ENCODE assay signal across 8 cellular contexts in genomic region chr17:7842380-7842949, GRCh38. TPM values are rescaled to one million over a fixed set of nuclear protein-coding genes. Genes with fewer than 3 reads are reported as not detected.
DNase-seq lines count a peak whose midpoint lies in the region; ATAC-seq and TF ChIP-seq lines count a peak whose summit lies in the region.

No MANE protein-coding gene starts in this region.

- peaks cover 48% of the 10 kb centered on the region for H3K4me1 ChIP-seq in effector memory CD4-positive, alpha-beta T cell (ENCODE audit: control insufficient read depth, insufficient read depth, low read length, poor library complexity, severe bottlenecking)

- DNase-seq in CD14-positive monocyte (ENCODE audit: low spot score), result peak; percentile 98
- DNase-seq in MV-4-11 (lab: John Stamatoyannopoulos, UW), result peak; percentile 67
- DNase-seq in activated CD8-positive, alpha-beta T cell treated with anti-CD3 and anti-CD28 coated beads for 36 hours, result peak; percentile 98
- peak; percentile 96 to 98 (median 97) for DNase-seq in effector memory CD4-positive, alpha-beta T cell
- peak; percentile 94 for DNase-seq in mesenteric fat pad (ENCODE audit: low spot score)
- DNase-seq in stimulated activated CD8-positive, alpha-beta memory T cell treated with anti-CD3 and anti-CD28 coated beads, Interleukin-15, amount 100 ng/mL, for 24 hours (ENCODE audit: low read depth), result peak; percentile 79
- no peak for DNase-seq in NCI-H1930 (lab: John Stamatoyannopoulos, UW)

- ATAC-seq in GM21423 (IDR thresholded peaks at IDR 0.05; ENCODE audit: unreplicated experiment), result peak; percentile 29
- peak; percentile 35 for ATAC-seq in activated CD8-positive, alpha-beta T cell treated with anti-CD3 and anti-CD28 coated beads for 36 hours

- H3K9me3 Mint-ChIP-seq in CD14-positive monocyte, result peaks cover 0 to 5% (median 0%) of the 10 kb centered on the region in 7 donors
- no peaks in the 10 kb centered on the region for H3K9me3 Mint-ChIP-seq in activated CD8-positive, alpha-beta T cell treated with anti-CD3 and anti-CD28 coated beads for 36 hours

- POLR2A ChIA-PET in activated CD8-positive, alpha-beta T cell treated with anti-CD3 and anti-CD28 coated beads for 36 hours (lab: Charles Lee), result interaction anchor here (0.6 to 6.6 kb wide), 14 partner anchors 8 to 406 kb away, joined by 3 to 35 read pairs (median 4); partner anchors contain the start of genes CNTROB, NAA38, RNF227 and TMEM88

- peak overlapping the region; percentile 100 for H3K27ac ChIP-seq in effector memory CD4-positive, alpha-beta T cell (ENCODE audit: insufficient read depth, low read length, poor library complexity, severe bottlenecking)

- H3K9me3 ChIP-seq in effector memory CD4-positive, alpha-beta T cell (ENCODE audit: control insufficient read depth, low read length), result no peaks in the 10 kb centered on the region

- H3K27me3 Mint-ChIP-seq in CD14-positive monocyte (ENCODE audit: low read depth in 3 of 3), result peaks cover 0 to 14% (median 6%) of the 10 kb centered on the region in 3 donors
- no peaks in the 10 kb centered on the region for H3K27me3 Mint-ChIP-seq in activated CD8-positive, alpha-beta T cell treated with anti-CD3 and anti-CD28 coated beads for 36 hours

- H3K36me3 ChIP-seq in effector memory CD4-positive, alpha-beta T cell (ENCODE audit: control insufficient read depth, insufficient read depth, low read length), result peaks cover 28% of the 10 kb centered on the region

- CTCF ChIA-PET in activated CD8-positive, alpha-beta T cell treated with anti-CD3 and anti-CD28 coated beads for 36 hours (lab: Charles Lee), result interaction anchor here (1.0 to 1.8 kb wide), 3 partner anchors 7 to 15 kb away, joined by 3 to 5 read pairs (median 5); partner anchors contain the start of genes CYB5D1 and NAA38

- intact Hi-C loops in CD14-positive monocyte (cut with micrococcal nuclease), result loop anchor here (2.0 to 5.0 kb wide), 6 partner anchors 14 to 360 kb away; partner anchors contain the start of genes CD68 (in 2 of the 2), NAA38 (in 2 of the 2), CNTROB (in 1 of the 2) and POLR2A (in 1 of the 2)
- intact Hi-C loops in activated CD8-positive, alpha-beta T cell treated with anti-CD3 and anti-CD28 coated beads for 36 hours (cut with micrococcal nuclease), result loop anchor here (2.0 to 5.0 kb wide), 2 partner anchors 14 to 45 kb away; partner anchors contain the start of genes CHD3 and NAA38

- peak overlapping the region; percentile 98 to 99 for H3K4me3 Mint-ChIP-seq in CD14-positive monocyte
- peak overlapping the region; percentile 83 for H3K4me3 Mint-ChIP-seq in activated CD8-positive, alpha-beta T cell treated with anti-CD3 and anti-CD28 coated beads for 36 hours

- H3K36me3 Mint-ChIP-seq in CD14-positive monocyte, result peaks cover 37 to 52% of the 10 kb centered on the region in 2 donors
- peaks cover 42% of the 10 kb centered on the region for H3K36me3 Mint-ChIP-seq in activated CD8-positive, alpha-beta T cell treated with anti-CD3 and anti-CD28 coated beads for 36 hours (ENCODE audit: low read depth)

- H3K27me3 ChIP-seq in effector memory CD4-positive, alpha-beta T cell (replicated peaks; ENCODE audit: control insufficient read depth, insufficient read depth, low read length, poor library complexity, severe bottlenecking), result no peaks in the 10 kb centered on the region

- TF ChIP-seq CTCF in CD14-positive monocyte (IDR thresholded peaks at IDR 0.05), result no peak
- TF ChIP-seq CTCF in activated CD8-positive, alpha-beta T cell treated with anti-CD3 and anti-CD28 coated beads for 36 hours (IDR thresholded peaks at IDR 0.05), result no peak

- H3K27ac Mint-ChIP-seq in CD14-positive monocyte, result peak overlapping the region; percentile 97 to 100 (median 100)
- peak overlapping the region; percentile 98 for H3K27ac Mint-ChIP-seq in activated CD8-positive, alpha-beta T cell treated with anti-CD3 and anti-CD28 coated beads for 36 hours

- peaks cover 42% of the 10 kb centered on the region for H3K4me1 Mint-ChIP-seq in CD14-positive monocyte
- H3K4me1 Mint-ChIP-seq in activated CD8-positive, alpha-beta T cell treated with anti-CD3 and anti-CD28 coated beads for 36 hours (ENCODE audit: low read depth), result peaks cover 55% of the 10 kb centered on the region

- peak overlapping the region; percentile 65 for H3K4me3 ChIP-seq in effector memory CD4-positive, alpha-beta T cell (ENCODE audit: insufficient read depth, low read depth, low read length, poor library complexity, severe bottlenecking)

RNA-seq across cellular contexts. Expression of gene KDM6B, which starts 8.4 kb away (rescaled TPM):
- under 1 TPM; 0.37 to 0.44 TPM for polyA plus RNA-seq in CD14-positive monocyte
- 10 to 100 TPM; 49.2 to 53.8 TPM for total RNA-seq in activated CD8-positive, alpha-beta T cell treated with anti-CD3 and anti-CD28 coated beads for 36 hours
- total RNA-seq in mesenteric fat pad, result 92.5 TPM

RNA-seq across cellular contexts. Expression of gene TMEM88, which starts 12.4 kb away (rescaled TPM):
- polyA plus RNA-seq in CD14-positive monocyte, result not detected
- 1 to 10 TPM; 2.4 to 2.9 TPM for total RNA-seq in activated CD8-positive, alpha-beta T cell treated with anti-CD3 and anti-CD28 coated beads for 36 hours
- total RNA-seq in mesenteric fat pad, result 34.2 TPM

RNA-seq across cellular contexts. Expression of gene NAA38, which starts 14.9 kb away (rescaled TPM):
- 100 to 1,000 TPM; 148 to 197 TPM for polyA plus RNA-seq in CD14-positive monocyte
- total RNA-seq in activated CD8-positive, alpha-beta T cell treated with anti-CD3 and anti-CD28 coated beads for 36 hours, result 10 to 100 TPM; 72.8 to 77.2 TPM
- total RNA-seq in mesenteric fat pad, result 68.3 TPM

RNA-seq across cellular contexts. Expression of gene CYB5D1, which starts 15.3 kb away (rescaled TPM):
- polyA plus RNA-seq in CD14-positive monocyte, result under 1 TPM; 0.50 to 0.98 TPM
- total RNA-seq in activated CD8-positive, alpha-beta T cell treated with anti-CD3 and anti-CD28 coated beads for 36 hours, result 10 to 100 TPM; 13.5 to 16.2 TPM
- 16.7 TPM for total RNA-seq in mesenteric fat pad

RNA-seq across cellular contexts. Expression of gene CHD3, which starts 46.1 kb away (rescaled TPM):
- under 1 TPM; 0.55 to 0.91 TPM for polyA plus RNA-seq in CD14-positive monocyte
- total RNA-seq in activated CD8-positive, alpha-beta T cell treated with anti-CD3 and anti-CD28 coated beads for 36 hours, result 100 to 1,000 TPM; 130 to 139 TPM
- total RNA-seq in mesenteric fat pad, result 40.9 TPM

Comparison
In these comparisons a context has a peak if more than half of its experiments do, and no peak if none do; other contexts are left out.
1. DNase-seq: peak in CD14-positive monocyte (single experiment), MV-4-11 (single experiment), activated CD8-positive, alpha-beta T cell treated with anti-CD3 and anti-CD28 coated beads for 36 hours (single experiment), effector memory CD4-positive, alpha-beta T cell (3 of 3), mesenteric fat pad (single experiment) and stimulated activated CD8-positive, alpha-beta memory T cell treated with anti-CD3 and anti-CD28 coated beads, Interleukin-15, amount 100 ng/mL, for 24 hours (single experiment); none in NCI-H1930 (0 of 2).